ENCODE assay signal across 1 cellular context in genomic region chrX:107728342-107729099, GRCh38.
TF ChIP-seq lines count a peak whose summit lies in the region.

No MANE protein-coding gene starts in this region.

TF ChIP-seq in GM12878, 131 proteins besides CTCF, POLR2A, EP300 and RAD21:
- TF ChIP-seq RELA (IDR thresholded peaks at IDR 0.05; ENCODE audit: borderline replicate concordance, partially characterized antibody) = no peak
- no peak for TF ChIP-seq NFIC (IDR thresholded peaks at IDR 0.05; ENCODE audit: low read depth, low read length)
- TF ChIP-seq TCF7 (IDR thresholded peaks at IDR 0.05; ENCODE audit: borderline replicate concordance) = no peak
- no peak for TF ChIP-seq CBX3 (IDR thresholded peaks at IDR 0.05; ENCODE audit: borderline replicate concordance, low read depth)
- no peak for TF ChIP-seq ZNF384 (IDR thresholded peaks at IDR 0.05; ENCODE audit: borderline replicate concordance, low read depth, low read length)
- no peak for TF ChIP-seq SMC3 (IDR thresholded peaks at IDR 0.05; ENCODE audit: borderline replicate concordance, low read length)
- TF ChIP-seq ATF2 (IDR thresholded peaks at IDR 0.05; ENCODE audit: low read length) = no peak
- no peak for TF ChIP-seq POU2F2 (IDR thresholded peaks at IDR 0.05; ENCODE audit: borderline replicate concordance, low read depth, low read length)
- no peak for TF ChIP-seq PAX8 (IDR thresholded peaks at IDR 0.05)
- TF ChIP-seq NFXL1 (IDR thresholded peaks at IDR 0.05; ENCODE audit: borderline replicate concordance) = no peak
